ENCODE assay signal across 26 cellular contexts in the genomic region with DNA sequence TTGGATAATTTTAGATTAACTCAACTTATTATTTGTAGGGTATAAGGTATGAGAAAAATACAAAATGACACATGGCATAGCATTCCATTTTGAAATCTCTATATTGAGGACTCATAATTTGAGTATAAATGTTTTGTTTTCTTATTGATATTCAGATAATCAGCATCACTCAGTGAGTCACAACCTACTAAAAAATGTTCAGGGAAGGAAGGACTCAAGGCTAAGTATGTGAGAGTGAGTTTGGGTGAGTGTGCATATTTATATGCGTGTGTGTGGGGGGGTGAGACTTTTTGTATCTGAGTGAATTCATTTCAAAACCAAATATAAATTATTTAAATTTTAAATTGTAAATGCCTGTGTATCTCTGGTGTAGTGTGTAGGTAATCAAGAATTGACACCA.
DNase-seq lines count a peak whose midpoint lies in the region; ATAC-seq, FAIRE-seq and TF ChIP-seq lines count a peak whose summit lies in the region.
"Had no signal": no experiment of that assay in that cellular context is flagged by ENCODE, and none has a peak within 500 bp of the region (broad histone marks: within the 10 kb centered on the region; RNA-seq: fewer than 3 reads in every experiment).

No MANE protein-coding gene starts in this region.

- no peaks in the 10 kb centered on the region for H3K79me2 ChIP-seq in neural cell (replicated peaks; ENCODE audit: insufficient read depth, low read length)

- H3K4me2 ChIP-seq in neural cell (ENCODE audit: low read length) = no peak overlapping the region
- H3K4me2 ChIP-seq: BLaER1, PC-9 had no signal

- no peak for FAIRE-seq in HTR-8/SVneo (lab: Jason Lieb, UNC)
- FAIRE-seq: G401.6, GM12878, H1 had no signal

- no peaks in the 10 kb centered on the region for H3K9me3 ChIP-seq in neural cell (ENCODE audit: low read length)
- H3K9me3 ChIP-seq: BLaER1, MG63 had no signal

- no peak for TF ChIP-seq EP300 in neural cell (conservative IDR thresholded peaks at IDR 0.05; ENCODE audit: poor library complexity, severe bottlenecking)

- no peaks in the 10 kb centered on the region for H3K27me3 ChIP-seq in neural cell (ENCODE audit: insufficient read depth, low read depth, low read length)
- H3K27me3 ChIP-seq: BLaER1, MG63 had no signal

- H3K36me3 ChIP-seq in neural cell (ENCODE audit: insufficient read depth, low read length) = no peaks in the 10 kb centered on the region
- H3K36me3 ChIP-seq: BLaER1, MG63 had no signal

- WGBS in lower leg skin, 2 donors = 77 to 85% methylated on average over 1 of the region's 1 CpG

- H3K27ac ChIP-seq in neural cell (ENCODE audit: low read length) = peak overlapping the region; percentile 89
- H3K27ac ChIP-seq: BLaER1, PC-9 had no signal

- peak overlapping the region; percentile 42 for H3K9ac ChIP-seq in neural cell (ENCODE audit: low read length)
- H3K9ac ChIP-seq: BLaER1 had no signal

- H4K20me1 ChIP-seq in neural cell (ENCODE audit: insufficient read depth) = no peaks in the 10 kb centered on the region
- H4K20me1 ChIP-seq: BLaER1 had no signal

- no peak for TF ChIP-seq CTCF in choroid plexus epithelial cell (conservative IDR thresholded peaks at IDR 0.05; ENCODE audit: low read depth, low read length)
- TF ChIP-seq CTCF in neural cell (IDR thresholded peaks at IDR 0.05; ENCODE audit: poor library complexity, severe bottlenecking) = no peak
- TF ChIP-seq CTCF in lower leg skin (IDR thresholded peaks at IDR 0.05) = no peak

- no peak for TF ChIP-seq POLR2A in lower leg skin (IDR thresholded peaks at IDR 0.05)

- no peaks in the 10 kb centered on the region for H3K9me2 ChIP-seq in neural cell (ENCODE audit: insufficient read depth, low read length)

- intact Hi-C loops in left ventricle myocardium superior (cut with micrococcal nuclease) = no loop called here
- intact Hi-C loops in lower leg skin (cut with DNase I; ENCODE audit: low total_unique reads) = no loop called here

- H2AFZ ChIP-seq in neural cell (ENCODE audit: low read depth, low read length) = no peak overlapping the region
- H2AFZ ChIP-seq: PC-9 had no signal

- TF ChIP-seq RAD21 in neural cell (conservative IDR thresholded peaks at IDR 0.05) = no peak

- H3F3A ChIP-seq in neural cell (ENCODE audit: insufficient read depth, low read length, poor library complexity, severe bottlenecking) = peaks cover 7% of the 10 kb centered on the region

- no peak for ATAC-seq in HG03039 (IDR thresholded peaks at IDR 0.05; ENCODE audit: unreplicated experiment)
- no peak for ATAC-seq in left ventricle myocardium superior
- ATAC-seq: GM12878, HCT116 had no signal

- H3K4me3 ChIP-seq in choroid plexus epithelial cell (ENCODE audit: low read depth, low read length) = no peak overlapping the region
- H3K4me3 ChIP-seq in neural cell (ENCODE audit: low read length) = no peak overlapping the region
- no peak overlapping the region for H3K4me3 ChIP-seq in lower leg skin (ENCODE audit: low read depth, poor library complexity, severe bottlenecking)
- H3K4me3 ChIP-seq: BLaER1, GM12878, MG63, PC-9 had no signal

- peak; percentile 40 for DNase-seq in EL
- peak; percentile 29 for DNase-seq in HS-27A (ENCODE audit: low read depth)
- peak; percentile 24 for DNase-seq in choroid plexus epithelial cell (ENCODE audit: low read depth)
- DNase-seq in left ventricle myocardium superior = no peak
- no peak for DNase-seq in lower leg skin (ENCODE audit: low spot score in 2 of 2)
- no peak for DNase-seq in HTR-8/SVneo (ENCODE audit: insufficient read length, low spot score)
- DNase-seq: CD4-positive, CD25-positive, alpha-beta regulatory T cell; DMS153; DND-41; KG1; MG63; NCI-H1105 treated with DMSO at 0.1 percent for 48 hours; NCI-H146; NCI-H1930; NCI-H446; NCI-H82; PC-9; RPMI8226; SHP77 had no signal

TF ChIP-seq in neural cell, 6 proteins besides CTCF, POLR2A, EP300 and RAD21:
- TF ChIP-seq REST (IDR thresholded peaks at IDR 0.05; ENCODE audit: borderline replicate concordance) = no peak
- no peak for TF ChIP-seq TAF1 (IDR thresholded peaks at IDR 0.05; ENCODE audit: low read depth)
- TF ChIP-seq POLR2AphosphoS5 (IDR thresholded peaks at IDR 0.05) = no peak
- no peak for TF ChIP-seq EZH2 (IDR thresholded peaks at IDR 0.05; ENCODE audit: borderline replicate concordance, insufficient read depth, low read length, poor library complexity, severe bottlenecking)
- TF ChIP-seq SMC3 (conservative IDR thresholded peaks at IDR 0.05; ENCODE audit: poor library complexity) = no peak
- TF ChIP-seq MXI1 (conservative IDR thresholded peaks at IDR 0.05; ENCODE audit: poor library complexity, severe bottlenecking) = no peak

Comparison
In these comparisons a context has a peak if more than half of its experiments do, and no peak if none do; other contexts are left out.
1. DNase-seq: peak in EL (single experiment), HS-27A (single experiment) and choroid plexus epithelial cell (single experiment); none in left ventricle myocardium superior (single experiment), lower leg skin (0 of 2) and HTR-8/SVneo (single experiment).